Comparison of ENCODE assay signal across 20 cellular contexts in genomic region chr11:117673561-117673960, GRCh38.
"Had no signal": no experiment of that assay in that cellular context is flagged by ENCODE, and none has a peak within 500 bp of the region (broad histone marks: within the 10 kb centered on the region; RNA-seq: fewer than 3 reads in every experiment).

No MANE protein-coding gene starts in this region.

- H3K4me3 ChIP-seq: heart left ventricle, lung, neural progenitor cell, testis, upper lobe of left lung had no signal

- H3K4me3 Mint-ChIP-seq: activated CD4-positive, alpha-beta memory T cell treated with anti-CD3 and anti-CD28 coated beads for 36 hours; activated CD8-positive, alpha-beta memory T cell treated with anti-CD3 and anti-CD28 coated beads, Interleukin-2, amount 10 ng/mL, durations not matched to agents 7 days and 5 days; effector memory CD8-positive, alpha-beta T cell; neural progenitor cell had no signal

- H3K27me3 ChIP-seq: brain microvascular endothelial cell, heart left ventricle, testis, upper lobe of left lung had no signal

- DNase-seq: activated CD4-positive, alpha-beta memory T cell treated with anti-CD3 and anti-CD28 coated beads for 36 hours; activated CD4-positive, CD25-positive, alpha-beta regulatory T cell treated with anti-CD3 and anti-CD28 coated beads, Interleukin-2, amount 50 U/mL, for 72 hours; activated CD8-positive, alpha-beta memory T cell treated with anti-CD3 and anti-CD28 coated beads, Interleukin-2, amount 10 ng/mL, durations not matched to agents 7 days and 5 days; activated T-cell treated with anti-CD3 and anti-CD28 coated beads, Interleukin-2, amount 50 U/mL, for 1 hour; brain microvascular endothelial cell; effector memory CD8-positive, alpha-beta T cell; foreskin melanocyte; naive B cell; right cardiac atrium; SIG-M5; small intestine; stimulated activated CD4-positive, alpha-beta T cell treated with anti-CD3 and anti-CD28 coated beads, Interleukin-4, amount 100 ng/mL, for 24 hours; stimulated activated naive CD4-positive, alpha-beta T cell treated with Interleukin-2 at 50 U/mL for 16 hours; testis; upper lobe of left lung had no signal

- H3K27me3 Mint-ChIP-seq: activated CD8-positive, alpha-beta memory T cell treated with anti-CD3 and anti-CD28 coated beads, Interleukin-2, amount 10 ng/mL, durations not matched to agents 7 days and 5 days had no signal

- H3K4me1 ChIP-seq: heart left ventricle, parathyroid adenoma, upper lobe of left lung had no signal

- H3K36me3 Mint-ChIP-seq: activated CD4-positive, alpha-beta memory T cell treated with anti-CD3 and anti-CD28 coated beads for 36 hours; activated CD8-positive, alpha-beta memory T cell treated with anti-CD3 and anti-CD28 coated beads, Interleukin-2, amount 10 ng/mL, durations not matched to agents 7 days and 5 days; activated naive CD4-positive, alpha-beta T cell treated with anti-CD3 and anti-CD28 coated beads, Interleukin-2, amount 50 U/mL, for 72 hours; naive B cell; neural progenitor cell had no signal

- H3K9me3 ChIP-seq: heart left ventricle, testis, upper lobe of left lung had no signal

- H3K9me3 Mint-ChIP-seq: activated CD4-positive, alpha-beta memory T cell treated with anti-CD3 and anti-CD28 coated beads for 36 hours; activated naive CD4-positive, alpha-beta T cell treated with anti-CD3 and anti-CD28 coated beads, Interleukin-2, amount 50 U/mL, for 72 hours; effector memory CD8-positive, alpha-beta T cell; neural progenitor cell had no signal

- H3K36me3 ChIP-seq: brain microvascular endothelial cell, heart left ventricle, neural progenitor cell, upper lobe of left lung had no signal

- H3K27ac Mint-ChIP-seq: activated CD4-positive, alpha-beta memory T cell treated with anti-CD3 and anti-CD28 coated beads for 36 hours; activated CD8-positive, alpha-beta memory T cell treated with anti-CD3 and anti-CD28 coated beads, Interleukin-2, amount 10 ng/mL, durations not matched to agents 7 days and 5 days; activated naive CD4-positive, alpha-beta T cell treated with anti-CD3 and anti-CD28 coated beads, Interleukin-2, amount 50 U/mL, for 72 hours; effector memory CD8-positive, alpha-beta T cell; naive B cell had no signal

- H3K4me1 Mint-ChIP-seq: naive B cell had no signal

- H3K27ac ChIP-seq: brain microvascular endothelial cell, heart left ventricle, neural progenitor cell, parathyroid adenoma, testis, upper lobe of left lung had no signal
